In genomic region chr1:169511339-169512028, GRCh38 we compare ENCODE assay signal across 11 cellular contexts. TPM values are rescaled to one million over a fixed set of nuclear protein-coding genes. Genes with fewer than 3 reads are reported as not detected.
DNase-seq lines count a peak whose midpoint lies in the region; ATAC-seq, FAIRE-seq and TF ChIP-seq lines count a peak whose summit lies in the region.
"Had no signal": no experiment of that assay in that cellular context is flagged by ENCODE, and none has a peak within 500 bp of the region (broad histone marks: within the 10 kb centered on the region; RNA-seq: fewer than 3 reads in every experiment).

No MANE protein-coding gene starts in this region.

- no peak for ATAC-seq in GM21526 (IDR thresholded peaks at IDR 0.05; ENCODE audit: low FRiP score, unreplicated experiment)

- no peak overlapping the region for H3K9ac ChIP-seq in rectal smooth muscle tissue (ENCODE audit: low read length)

- H3K27me3 ChIP-seq in BJ (ENCODE audit: control insufficient read depth, insufficient read depth, low read length): no peaks in the 10 kb centered on the region
- no peaks in the 10 kb centered on the region for H3K27me3 ChIP-seq in rectal smooth muscle tissue (ENCODE audit: control insufficient read depth, insufficient read depth, low read length)
- H3K27me3 ChIP-seq in HAP-1 (ENCODE audit: low read depth): peaks cover 5% of the 10 kb centered on the region; the same call in 1 of the 2 replicates

- H3K4me3 ChIP-seq in BJ (ENCODE audit: low read depth, low read length) (no peak overlapping the region), fibroblast of mammary gland (ENCODE audit: control insufficient read depth, low read depth, low read length) (no peak overlapping the region), rectal smooth muscle tissue (ENCODE audit: low read length) (no peak overlapping the region), HAP-1 (no peak overlapping the region)

- TF ChIP-seq CTCF in BJ (IDR thresholded peaks at IDR 0.05; ENCODE audit: insufficient read depth, low read depth, low read length) (no peak), fibroblast of mammary gland (conservative IDR thresholded peaks at IDR 0.05; ENCODE audit: control insufficient read depth, insufficient read depth, low read depth, low read length) (no peak)

- H3K27ac ChIP-seq in rectal smooth muscle tissue (ENCODE audit: low read depth, low read length): peak overlapping the region; percentile 56

- DNase-seq in BJ (ENCODE audit: low read depth) (peak; percentile 55), RCC 7860 (ENCODE audit: low spot score) (peak; percentile 64), fibroblast of mammary gland (ENCODE audit: low read depth) (peak; percentile 95), NCI-H187 (lab: John Stamatoyannopoulos, UW) (no peak), HAP-1 (ENCODE audit: low spot score in 2 of 2) (no peak)
- DNase-seq in activated CD8-positive, alpha-beta memory T cell treated with anti-CD3 and anti-CD28 coated beads, Interleukin-2, amount 50 U/mL, for 4 hours: no peak
- DNase-seq: DND-41, NCI-H2107, occipital lobe had no signal

- H3K9me3 ChIP-seq in HAP-1: no peaks in the 10 kb centered on the region

- in situ Hi-C loops in HAP-1 (cut with MboI; ENCODE audit: low sequenced_read_pairs): no loop called here

- FAIRE-seq in RCC 7860 (lab: Jason Lieb, UNC): peak; percentile 91

- peaks cover 3% of the 10 kb centered on the region for H3K4me1 ChIP-seq in rectal smooth muscle tissue (ENCODE audit: control insufficient read depth, insufficient read depth, low read length)
- H3K4me1 ChIP-seq in HAP-1: no peaks in the 10 kb centered on the region

- POLR2A ChIA-PET in BJ (lab: Charles Lee): interaction anchor here (0.6 kb wide), 1 partner anchor 121 kb away, joined by 3 read pairs; no protein-coding TSS in a partner anchor

- CTCF ChIA-PET in BJ (lab: Yijun Ruan, JAX): interaction anchor here (1.2 kb wide), 1 partner anchor 26 kb away, joined by 4 read pairs; the partner anchor contains the start of gene SLC19A2

- no peaks in the 10 kb centered on the region for H3K36me3 ChIP-seq in BJ (ENCODE audit: control insufficient read depth, insufficient read depth, low read length)
- H3K36me3 ChIP-seq in rectal smooth muscle tissue (ENCODE audit: control insufficient read depth, insufficient read depth, low read length): no peaks in the 10 kb centered on the region
- no peaks in the 10 kb centered on the region for H3K36me3 ChIP-seq in HAP-1 (replicated peaks)

RNA-seq across cellular contexts. Expression of gene SLC19A2, which starts 25.7 kb away (rescaled TPM):
- polyA plus RNA-seq in BJ (2011; rRNA removed): 3.3 and 4.9 TPM in 2 replicates
- polyA minus RNA-seq in BJ (2011; rRNA and poly(A)+ RNA removed): 3.4 and 3.6 TPM in 2 replicates

Comparison
In these comparisons a context has a peak if more than half of its experiments do, and no peak if none do; other contexts are left out.
1. DNase-seq: peak in BJ (single experiment), RCC 7860 (single experiment) and fibroblast of mammary gland (single experiment); none in NCI-H187 (0 of 2), activated CD8-positive, alpha-beta memory T cell treated with anti-CD3 and anti-CD28 coated beads, Interleukin-2, amount 50 U/mL, for 4 hours (single experiment) and HAP-1 (0 of 2).